In genomic region chr6:129641344-129641743, GRCh38 we compare ENCODE assay signal across 1 cellular context.
TF ChIP-seq lines count a peak whose summit lies in the region.

No MANE protein-coding gene starts in this region.

TF ChIP-seq in SK-N-SH, 30 proteins besides CTCF, POLR2A, EP300 and RAD21 (continued from another document):
- TF ChIP-seq, protein P1, sequence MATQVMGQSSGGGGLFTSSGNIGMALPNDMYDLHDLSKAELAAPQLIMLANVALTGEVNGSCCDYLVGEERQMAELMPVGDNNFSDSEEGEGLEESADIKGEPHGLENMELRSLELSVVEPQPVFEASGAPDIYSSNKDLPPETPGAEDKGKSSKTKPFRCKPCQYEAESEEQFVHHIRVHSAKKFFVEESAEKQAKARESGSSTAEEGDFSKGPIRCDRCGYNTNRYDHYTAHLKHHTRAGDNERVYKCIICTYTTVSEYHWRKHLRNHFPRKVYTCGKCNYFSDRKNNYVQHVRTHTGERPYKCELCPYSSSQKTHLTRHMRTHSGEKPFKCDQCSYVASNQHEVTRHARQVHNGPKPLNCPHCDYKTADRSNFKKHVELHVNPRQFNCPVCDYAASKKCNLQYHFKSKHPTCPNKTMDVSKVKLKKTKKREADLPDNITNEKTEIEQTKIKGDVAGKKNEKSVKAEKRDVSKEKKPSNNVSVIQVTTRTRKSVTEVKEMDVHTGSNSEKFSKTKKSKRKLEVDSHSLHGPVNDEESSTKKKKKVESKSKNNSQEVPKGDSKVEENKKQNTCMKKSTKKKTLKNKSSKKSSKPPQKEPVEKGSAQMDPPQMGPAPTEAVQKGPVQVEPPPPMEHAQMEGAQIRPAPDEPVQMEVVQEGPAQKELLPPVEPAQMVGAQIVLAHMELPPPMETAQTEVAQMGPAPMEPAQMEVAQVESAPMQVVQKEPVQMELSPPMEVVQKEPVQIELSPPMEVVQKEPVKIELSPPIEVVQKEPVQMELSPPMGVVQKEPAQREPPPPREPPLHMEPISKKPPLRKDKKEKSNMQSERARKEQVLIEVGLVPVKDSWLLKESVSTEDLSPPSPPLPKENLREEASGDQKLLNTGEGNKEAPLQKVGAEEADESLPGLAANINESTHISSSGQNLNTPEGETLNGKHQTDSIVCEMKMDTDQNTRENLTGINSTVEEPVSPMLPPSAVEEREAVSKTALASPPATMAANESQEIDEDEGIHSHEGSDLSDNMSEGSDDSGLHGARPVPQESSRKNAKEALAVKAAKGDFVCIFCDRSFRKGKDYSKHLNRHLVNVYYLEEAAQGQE (IDR thresholded peaks at IDR 0.05; ENCODE audit: low read depth, low read length), result no peak
- TF ChIP-seq NRF1 (IDR thresholded peaks at IDR 0.05; ENCODE audit: low read depth, low read length) (no peak), MEF2A (IDR thresholded peaks at IDR 0.05; ENCODE audit: borderline replicate concordance, low read depth) (peak; percentile 43; the same call in 1 of the 2 replicates), ZBTB33 (IDR thresholded peaks at IDR 0.05; ENCODE audit: borderline replicate concordance, low read depth) (0 out of 2 replicates have a peak, but pooled peaks have one; percentile 34), TAF1 (IDR thresholded peaks at IDR 0.05; ENCODE audit: borderline replicate concordance, low read depth, low read length) (peak; percentile 25; the same call in 1 of the 2 replicates), YY1 (IDR thresholded peaks at IDR 0.05; ENCODE audit: low read depth) (no peak), JUND (IDR thresholded peaks at IDR 0.05) (peak; percentile 85), POLR2AphosphoS5 (IDR thresholded peaks at IDR 0.05; ENCODE audit: low read depth, low read length) (peak; percentile 66; the same call in 1 of the 2 replicates), NFIC (IDR thresholded peaks at IDR 0.05; ENCODE audit: borderline replicate concordance) (peak; percentile 88), RCOR1 (IDR thresholded peaks at IDR 0.05; ENCODE audit: low read length) (no peak), FOXJ3 (CRISPR knock-in tag; IDR thresholded peaks at IDR 0.05) (no peak), USF1 (IDR thresholded peaks at IDR 0.05; ENCODE audit: borderline replicate concordance, low read depth) (no peak), USF2 (IDR thresholded peaks at IDR 0.05; ENCODE audit: borderline replicate concordance, low read depth, low read length) (no peak)
